In the genomic region with DNA sequence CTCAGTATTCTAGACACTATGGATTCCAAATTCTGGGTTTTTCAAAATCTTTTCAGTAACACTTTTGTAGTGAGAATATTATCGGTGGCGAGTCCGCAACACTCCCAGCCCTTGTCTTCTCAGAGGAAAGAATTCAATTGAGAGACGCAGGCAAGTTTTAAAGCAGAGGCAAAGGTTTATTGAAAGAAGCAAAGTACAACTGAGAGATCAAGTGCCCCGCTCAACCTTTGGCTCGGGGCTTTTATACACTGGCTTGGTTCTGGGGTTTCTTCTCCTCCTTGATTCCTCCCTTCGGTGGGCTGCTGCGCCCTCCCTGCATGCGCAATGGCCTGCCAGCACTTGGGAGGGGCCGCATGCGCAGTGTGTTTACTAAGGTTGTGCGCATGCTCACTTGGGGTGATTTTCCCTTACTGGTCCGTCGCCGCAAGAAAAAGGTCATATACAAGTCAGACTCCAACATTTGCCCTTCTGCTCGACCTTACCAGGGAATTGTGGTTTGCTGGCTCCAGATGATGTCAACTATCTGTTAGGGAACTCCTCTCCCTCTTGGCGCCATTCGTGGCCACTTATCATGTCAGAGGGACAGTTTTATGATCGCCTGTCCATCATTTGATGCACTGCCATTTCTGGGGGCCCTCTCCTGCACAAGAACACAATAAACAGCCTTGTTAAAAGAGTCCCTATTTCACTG, we compare ENCODE assay signal across 14 cellular contexts. TPM values are rescaled to one million over a fixed set of nuclear protein-coding genes. Genes with fewer than 3 reads are reported as not detected.
DNase-seq lines count a peak whose midpoint lies in the region; ATAC-seq, FAIRE-seq and TF ChIP-seq lines count a peak whose summit lies in the region.
"Had no signal": no experiment of that assay in that cellular context is flagged by ENCODE, and none has a peak within 500 bp of the region (broad histone marks: within the 10 kb centered on the region; RNA-seq: fewer than 3 reads in every experiment).

No MANE protein-coding gene starts in this region.

- peak overlapping the region in 1 of 3 experiments; percentile 18 for H3K4me3 ChIP-seq in keratinocyte (ENCODE audit: control insufficient read depth in 2 of 3, extremely low read depth in 1 of 3, insufficient read depth in 2 of 3, low read depth in 1 of 3, low read length in 3 of 3)
- peak overlapping the region in 3 of 4 donors; percentile 25 to 37 (median 33) for H3K4me3 ChIP-seq in sigmoid colon

- peak overlapping the region; percentile 61 for H3K4me2 ChIP-seq in keratinocyte (ENCODE audit: control insufficient read depth, extremely low read depth, insufficient read depth, low read depth, low read length)

- H3K36me3 ChIP-seq in keratinocyte (ENCODE audit: control insufficient read depth in 2 of 2, extremely low read depth in 1 of 2, insufficient read depth in 2 of 2, low read length in 2 of 2) (no peaks in the 10 kb centered on the region), sigmoid colon (no peaks in the 10 kb centered on the region)
- H3K36me3 ChIP-seq: upper lobe of left lung had no signal

- H4K20me1 ChIP-seq in keratinocyte (ENCODE audit: control insufficient read depth, extremely low read depth, insufficient read depth, low read length): no peaks in the 10 kb centered on the region

- peaks cover 10% of the 10 kb centered on the region for H3K27me3 ChIP-seq in keratinocyte (ENCODE audit: control insufficient read depth, extremely low read depth, insufficient read depth, low read length)
- H3K27me3 ChIP-seq in sigmoid colon: peaks cover 0 to under 1% (median 0%) of the 10 kb centered on the region in 3 donors
- H3K27me3 ChIP-seq: upper lobe of left lung had no signal

- in situ Hi-C loops in ACHN (cut with HindIII; ENCODE audit: low pct_ligation_motif_present, low pct_unique_long_range_greater_than_20kb, low sequenced_read_pairs): no loop called here

- no peak overlapping the region for H3K27ac Mint-ChIP-seq in activated CD4-positive, alpha-beta memory T cell treated with anti-CD3 and anti-CD28 coated beads for 36 hours
- H3K27ac Mint-ChIP-seq: activated CD4-positive, alpha-beta T cell treated with anti-CD3 and anti-CD28 coated beads, Interleukin-2, amount 10 ng/mL, durations not matched to agents 24 days and 14 days; CD8-positive, alpha-beta memory T cell had no signal

- no peak overlapping the region for H3K4me3 Mint-ChIP-seq in activated CD4-positive, alpha-beta memory T cell treated with anti-CD3 and anti-CD28 coated beads for 36 hours
- H3K4me3 Mint-ChIP-seq: activated CD4-positive, alpha-beta T cell treated with anti-CD3 and anti-CD28 coated beads, Interleukin-2, amount 10 ng/mL, durations not matched to agents 24 days and 14 days; CD8-positive, alpha-beta memory T cell had no signal

- TF ChIP-seq POLR2A in sigmoid colon (IDR thresholded peaks at IDR 0.05): no peak

- H3K27ac ChIP-seq in keratinocyte (ENCODE audit: control insufficient read depth, insufficient read depth, low read length) (no peak overlapping the region), sigmoid colon (peak overlapping the region in 2 of 4 donors; percentile 34 to 46)

- H3K36me3 Mint-ChIP-seq in activated CD4-positive, alpha-beta memory T cell treated with anti-CD3 and anti-CD28 coated beads for 36 hours: no peaks in the 10 kb centered on the region

- intact Hi-C loops in sigmoid colon (cut with DNase I): no loop called here
- intact Hi-C loops in activated CD4-positive, alpha-beta memory T cell treated with anti-CD3 and anti-CD28 coated beads for 36 hours (cut with micrococcal nuclease): no loop called here

- H3K9me3 ChIP-seq in keratinocyte (ENCODE audit: control insufficient read depth, low read depth, low read length): no peaks in the 10 kb centered on the region
- H3K9me3 ChIP-seq in sigmoid colon: peaks cover 0 to 2% (median under 1%) of the 10 kb centered on the region in 4 donors

- no peaks in the 10 kb centered on the region for H3K4me1 Mint-ChIP-seq in activated CD4-positive, alpha-beta memory T cell treated with anti-CD3 and anti-CD28 coated beads for 36 hours (ENCODE audit: low read depth)
- H3K4me1 Mint-ChIP-seq: activated CD4-positive, alpha-beta T cell treated with anti-CD3 and anti-CD28 coated beads, Interleukin-2, amount 10 ng/mL, durations not matched to agents 24 days and 14 days; CD8-positive, alpha-beta memory T cell had no signal

- H3K9me1 ChIP-seq in keratinocyte (ENCODE audit: control insufficient read depth, extremely low read depth, insufficient read depth, low read length): no peaks in the 10 kb centered on the region

- no peak for FAIRE-seq in keratinocyte (lab: Jason Lieb, UNC)

- POLR2A ChIA-PET in activated CD4-positive, alpha-beta memory T cell treated with anti-CD3 and anti-CD28 coated beads for 36 hours (lab: Charles Lee): no interaction called here

- H3K27me3 Mint-ChIP-seq in activated CD4-positive, alpha-beta memory T cell treated with anti-CD3 and anti-CD28 coated beads for 36 hours: peaks cover 3% of the 10 kb centered on the region
- H3K27me3 Mint-ChIP-seq: activated CD4-positive, alpha-beta T cell treated with anti-CD3 and anti-CD28 coated beads, Interleukin-2, amount 10 ng/mL, durations not matched to agents 24 days and 14 days had no signal

- TF ChIP-seq CTCF in keratinocyte (optimal IDR thresholded peaks at IDR 0.05 in 1 of 3, IDR thresholded peaks at IDR 0.05 in 1 of 3, conservative IDR thresholded peaks at IDR 0.05 in 1 of 3; ENCODE audit: extremely low read depth in 1 of 3, insufficient read depth in 2 of 3, low read length in 3 of 3): no peak
- TF ChIP-seq CTCF in sigmoid colon (IDR thresholded peaks at IDR 0.05): no peak

- dilution Hi-C loops in keratinocyte (cut with MboI; ENCODE audit: extremely low pct_ligation_motif_present, low sequenced_read_pairs): no loop called here

- no peaks in the 10 kb centered on the region for H3K4me1 ChIP-seq in keratinocyte (ENCODE audit: control insufficient read depth, extremely low read depth, insufficient read depth, low read length)
- H3K4me1 ChIP-seq in sigmoid colon: peaks cover 0 to 13% (median 3%) of the 10 kb centered on the region in 4 donors
- H3K4me1 ChIP-seq: upper lobe of left lung had no signal

- H3K79me2 ChIP-seq in keratinocyte (ENCODE audit: control insufficient read depth, insufficient read depth, low read length): no peaks in the 10 kb centered on the region

- no peaks in the 10 kb centered on the region for H3K9me3 Mint-ChIP-seq in activated CD4-positive, alpha-beta memory T cell treated with anti-CD3 and anti-CD28 coated beads for 36 hours

- 15 to 50% methylated on average over 19 of the region's 19 CpGs for WGBS in sigmoid colon, 2 donors

- DNase-seq in EL (peak; percentile 69), SK-N-DZ (ENCODE audit: low spot score) (peak; percentile 70), keratinocyte (ENCODE audit: low read depth, low spot score) (no peak), sigmoid colon (peak; percentile 82), NCI-H1436 (lab: John Stamatoyannopoulos, UW) (no peak), ACHN (no peak)
- DNase-seq in activated CD4-positive, alpha-beta memory T cell treated with anti-CD3 and anti-CD28 coated beads for 36 hours: no peak
- DNase-seq: activated CD4-positive, alpha-beta T cell treated with anti-CD3 and anti-CD28 coated beads, Interleukin-2, amount 10 ng/mL, durations not matched to agents 24 days and 14 days; activated naive CD4-positive, alpha-beta T cell treated with Interleukin-2 at 50 U/mL for 16 hours; CD8-positive, alpha-beta memory T cell; effector CD8-positive, alpha-beta T cell; NCI-H446 treated with DMSO at 0.1 percent for 48 hours had no signal

- no peak for ATAC-seq in GM21526 (IDR thresholded peaks at IDR 0.05; ENCODE audit: low FRiP score, unreplicated experiment)

- peak overlapping the region; percentile 82 for H2AFZ ChIP-seq in keratinocyte (ENCODE audit: control insufficient read depth, low read length)

- no peak overlapping the region for H3K9ac ChIP-seq in keratinocyte (ENCODE audit: control insufficient read depth, extremely low read depth, insufficient read depth, low read length)

- TF ChIP-seq EP300 in sigmoid colon (IDR thresholded peaks at IDR 0.05): no peak

- CTCF ChIA-PET in activated CD4-positive, alpha-beta memory T cell treated with anti-CD3 and anti-CD28 coated beads for 36 hours (lab: Charles Lee): no interaction called here

RNA-seq across cellular contexts. Expression of a gene that starts 3.0 kb away (rescaled TPM):
- polyA plus RNA-seq in SK-N-DZ (2014; cell fraction: cytosol; rRNA removed): not detected in 2 replicates
- polyA plus RNA-seq in SK-N-DZ (2014; cell fraction: nucleus; rRNA removed): not detected in 2 replicates
- not detected in 3 replicates for polyA plus RNA-seq in keratinocyte
- polyA plus RNA-seq in keratinocyte (2011; ENCODE audit: low read depth): not detected
- not detected in 2 replicates for polyA plus RNA-seq in keratinocyte (2011; cell fraction: cytosol; rRNA removed)
- not detected in 2 replicates for polyA plus RNA-seq in keratinocyte (2011; cell fraction: nucleus; rRNA removed)
- polyA plus RNA-seq in keratinocyte (2012; ENCODE audit: low replicate concordance): not detected in 2 replicates
- polyA minus RNA-seq in keratinocyte: not detected in 3 replicates
- polyA minus RNA-seq in keratinocyte (2011; cell fraction: cytosol; rRNA and poly(A)+ RNA removed): not detected
- not detected in 2 replicates for polyA minus RNA-seq in keratinocyte (2011; cell fraction: nucleus; rRNA and poly(A)+ RNA removed)
- under 1 TPM in 1 of 4 donors, not detected in 3; 0.49 TPM for total RNA-seq in sigmoid colon
- polyA plus RNA-seq in sigmoid colon: 1 to 10 TPM in 1 of 3 donors, not detected in 2; 1.9 TPM
- not detected for total RNA-seq in activated CD4-positive, alpha-beta memory T cell treated with anti-CD3 and anti-CD28 coated beads for 36 hours
- total RNA-seq: activated CD4-positive, alpha-beta T cell treated with anti-CD3 and anti-CD28 coated beads, Interleukin-2, amount 10 ng/mL, durations not matched to agents 24 days and 14 days; CD8-positive, alpha-beta memory T cell had no signal
- polyA plus RNA-seq: CD8-positive, alpha-beta memory T cell had no signal

RNA-seq across cellular contexts. Expression of a gene that starts 39.3 kb away (rescaled TPM):
- polyA plus RNA-seq in SK-N-DZ (2014; cell fraction: cytosol; rRNA removed): not detected in 2 replicates
- polyA plus RNA-seq in SK-N-DZ (2014; cell fraction: nucleus; rRNA removed): not detected in 2 replicates
- polyA plus RNA-seq in keratinocyte (not detected in 3 replicates), sigmoid colon (under 1 TPM in 1 of 3 donors, not detected in 2; 0.09 TPM)
- not detected for polyA plus RNA-seq in keratinocyte (2011; ENCODE audit: low read depth)
- not detected in 2 replicates for polyA plus RNA-seq in keratinocyte (2011; cell fraction: cytosol; rRNA removed)
- not detected in 2 replicates for polyA plus RNA-seq in keratinocyte (2011; cell fraction: nucleus; rRNA removed)
- polyA plus RNA-seq in keratinocyte (2012; ENCODE audit: low replicate concordance): not detected in 2 replicates
- polyA minus RNA-seq in keratinocyte: not detected in 3 replicates
- not detected for polyA minus RNA-seq in keratinocyte (2011; cell fraction: cytosol; rRNA and poly(A)+ RNA removed)
- not detected in 2 replicates for polyA minus RNA-seq in keratinocyte (2011; cell fraction: nucleus; rRNA and poly(A)+ RNA removed)
- under 1 TPM in 1 of 4 donors, not detected in 3; 0.99 TPM for total RNA-seq in sigmoid colon
- not detected for total RNA-seq in activated CD4-positive, alpha-beta memory T cell treated with anti-CD3 and anti-CD28 coated beads for 36 hours
- total RNA-seq: activated CD4-positive, alpha-beta T cell treated with anti-CD3 and anti-CD28 coated beads, Interleukin-2, amount 10 ng/mL, durations not matched to agents 24 days and 14 days; CD8-positive, alpha-beta memory T cell had no signal
- polyA plus RNA-seq: CD8-positive, alpha-beta memory T cell had no signal

Comparison
In these comparisons a context has a peak if more than half of its experiments do, and no peak if none do; other contexts are left out.
1. DNase-seq: peak in EL (single experiment), SK-N-DZ (single experiment) and sigmoid colon (single experiment); none in keratinocyte (single experiment), NCI-H1436 (single experiment), activated CD4-positive, alpha-beta memory T cell treated with anti-CD3 and anti-CD28 coated beads for 36 hours (single experiment) and ACHN (single experiment).